Comparison of ENCODE assay signal across 33 cellular contexts in the genomic region with DNA sequence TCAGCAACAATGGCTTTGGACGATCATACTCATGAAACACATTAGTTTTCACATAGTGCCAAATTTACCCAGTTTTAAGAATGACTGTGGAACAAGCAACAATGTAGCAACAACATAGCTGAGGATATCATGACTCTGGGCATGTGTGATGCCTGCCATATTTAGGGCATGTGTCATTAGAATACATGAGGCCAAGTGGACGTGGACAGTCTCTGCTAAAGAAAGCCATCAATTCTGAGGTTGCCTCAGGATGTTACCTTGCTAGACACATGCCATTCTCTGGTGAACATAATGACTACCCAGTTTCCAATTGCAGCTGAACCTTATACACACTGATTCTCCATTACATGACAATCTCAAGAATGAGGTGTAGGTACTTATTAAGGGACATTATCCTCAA.
"Had no signal": no experiment of that assay in that cellular context is flagged by ENCODE, and none has a peak within 500 bp of the region (broad histone marks: within the 10 kb centered on the region; RNA-seq: fewer than 3 reads in every experiment).

No MANE protein-coding gene starts in this region.

- H3K27ac ChIP-seq: adrenal gland, body of pancreas, coronary artery, dorsolateral prefrontal cortex, esophagus muscularis mucosa, gastroesophageal sphincter, VCaP had no signal

- H3K27ac Mint-ChIP-seq: activated CD4-positive, alpha-beta T cell treated with anti-CD3 and anti-CD28 coated beads, Interleukin-2, amount 10 ng/mL, durations not matched to agents 7 days and 5 days; activated CD8-positive, alpha-beta memory T cell treated with anti-CD3 and anti-CD28 coated beads, Interleukin-2, amount 10 ng/mL, durations not matched to agents 7 days and 5 days; activated CD8-positive, alpha-beta T cell treated with anti-CD3 and anti-CD28 coated beads for 36 hours; activated naive CD4-positive, alpha-beta T cell treated with anti-CD3 and anti-CD28 coated beads for 36 hours; activated naive CD4-positive, alpha-beta T cell treated with anti-CD3 and anti-CD28 coated beads, Interleukin-2, amount 50 U/mL, for 24 hours; activated naive CD8-positive, alpha-beta T cell treated with anti-CD3 and anti-CD28 coated beads for 36 hours; activated naive CD8-positive, alpha-beta T cell treated with anti-CD3 and anti-CD28 coated beads, Interleukin-2, amount 50 U/mL, for 24 hours; activated T-helper 1 cell treated with anti-CD3 and anti-CD28 coated beads, Interleukin-12 subunit alpha, Interleukin-12 subunit beta, Interleukin-2, Interleukin-4 antibody, amounts not matched to agents 30 ng/mL and 10 ng/mL and 1 ng/mL, durations not matched to agents 14 hours and 24 hours and 36 hours; activated T-helper 2 cell treated with anti-CD3 and anti-CD28 coated beads, Interferon-gamma antibody, Interleukin-2, Interleukin-4, amounts not matched to agents 10 μg/mL and 5 μg/mL and 100 μg/mL, durations not matched to agents 14 hours and 24 hours and 36 hours; dendritic cell treated with granulocyte-macrophage colony-stimulating factor and Interleukin-4, amounts not matched to agents 40 ng/mL and 50 ng/mL, for 4 days; endodermal cell; WTC11 had no signal

- H3K4me3 ChIP-seq: adrenal gland, body of pancreas, coronary artery, dorsolateral prefrontal cortex, esophagus muscularis mucosa, gastroesophageal sphincter had no signal

- H3K4me3 Mint-ChIP-seq: activated CD4-positive, alpha-beta T cell treated with anti-CD3 and anti-CD28 coated beads, Interleukin-2, amount 10 ng/mL, durations not matched to agents 7 days and 5 days; activated CD8-positive, alpha-beta memory T cell treated with anti-CD3 and anti-CD28 coated beads, Interleukin-2, amount 10 ng/mL, durations not matched to agents 7 days and 5 days; activated CD8-positive, alpha-beta T cell treated with anti-CD3 and anti-CD28 coated beads for 36 hours; activated naive CD4-positive, alpha-beta T cell treated with anti-CD3 and anti-CD28 coated beads for 36 hours; activated naive CD4-positive, alpha-beta T cell treated with anti-CD3 and anti-CD28 coated beads, Interleukin-2, amount 50 U/mL, for 24 hours; activated naive CD8-positive, alpha-beta T cell treated with anti-CD3 and anti-CD28 coated beads for 36 hours; activated naive CD8-positive, alpha-beta T cell treated with anti-CD3 and anti-CD28 coated beads, Interleukin-2, amount 50 U/mL, for 24 hours; activated T-helper 1 cell treated with anti-CD3 and anti-CD28 coated beads, Interleukin-12 subunit alpha, Interleukin-12 subunit beta, Interleukin-2, Interleukin-4 antibody, amounts not matched to agents 30 ng/mL and 10 ng/mL and 1 ng/mL, durations not matched to agents 14 hours and 24 hours and 36 hours; dendritic cell treated with granulocyte-macrophage colony-stimulating factor and Interleukin-4, amounts not matched to agents 40 ng/mL and 50 ng/mL, for 4 days; endodermal cell; WTC11 had no signal

- DNase-seq: activated CD4-positive, alpha-beta T cell treated with anti-CD3 and anti-CD28 coated beads for 1 hour; activated CD4-positive, alpha-beta T cell treated with anti-CD3 and anti-CD28 coated beads for 4 hours; activated CD4-positive, alpha-beta T cell treated with anti-CD3 and anti-CD28 coated beads, Interleukin-2, amount 10 ng/mL, durations not matched to agents 7 days and 5 days; activated CD4-positive, alpha-beta T cell treated with anti-CD3 and anti-CD28 coated beads, Interleukin-2, amount 50 U/mL, for 48 hours; activated CD8-positive, alpha-beta memory T cell treated with anti-CD3 and anti-CD28 coated beads, Interleukin-2, amount 10 ng/mL, durations not matched to agents 7 days and 5 days; activated CD8-positive, alpha-beta memory T cell treated with anti-CD3 and anti-CD28 coated beads, Interleukin-2, amount 50 U/mL, for 4 hours; activated CD8-positive, alpha-beta T cell treated with anti-CD3 and anti-CD28 coated beads for 36 hours; activated effector memory CD4-positive, alpha-beta T cell treated with anti-CD3 and anti-CD28 coated beads, Interleukin-2, amount 50 U/mL, for 16 hours; activated naive CD4-positive, alpha-beta T cell treated with anti-CD3 and anti-CD28 coated beads for 36 hours; activated naive CD8-positive, alpha-beta T cell treated with anti-CD3 and anti-CD28 coated beads for 36 hours; activated naive CD8-positive, alpha-beta T cell treated with anti-CD3 and anti-CD28 coated beads, Interleukin-2, amount 50 U/mL, for 24 hours; activated T-cell treated with anti-CD3 and anti-CD28 coated beads, Interleukin-2, amount 50 U/mL, for 1 hour; activated T-cell treated with anti-CD3 and anti-CD28 coated beads, Interleukin-2, amount 50 U/mL, for 48 hours; adrenal gland; amygdala; aorta; body of pancreas; central memory CD4-positive, alpha-beta T cell; dorsolateral prefrontal cortex; effector memory CD4-positive, alpha-beta T cell; endodermal cell; erythroblast; foreskin melanocyte; T-helper 2 cell had no signal

- H3K36me3 Mint-ChIP-seq: activated CD8-positive, alpha-beta memory T cell treated with anti-CD3 and anti-CD28 coated beads, Interleukin-2, amount 10 ng/mL, durations not matched to agents 7 days and 5 days; activated naive CD4-positive, alpha-beta T cell treated with anti-CD3 and anti-CD28 coated beads, Interleukin-2, amount 50 U/mL, for 24 hours; activated naive CD8-positive, alpha-beta T cell treated with anti-CD3 and anti-CD28 coated beads for 36 hours; WTC11 had no signal

- H3K4me1 Mint-ChIP-seq: activated CD4-positive, alpha-beta T cell treated with anti-CD3 and anti-CD28 coated beads, Interleukin-2, amount 10 ng/mL, durations not matched to agents 7 days and 5 days; activated CD8-positive, alpha-beta memory T cell treated with anti-CD3 and anti-CD28 coated beads, Interleukin-2, amount 10 ng/mL, durations not matched to agents 7 days and 5 days; activated naive CD4-positive, alpha-beta T cell treated with anti-CD3 and anti-CD28 coated beads, Interleukin-2, amount 50 U/mL, for 24 hours; activated naive CD8-positive, alpha-beta T cell treated with anti-CD3 and anti-CD28 coated beads for 36 hours; activated naive CD8-positive, alpha-beta T cell treated with anti-CD3 and anti-CD28 coated beads, Interleukin-2, amount 50 U/mL, for 24 hours had no signal

- H3K27me3 ChIP-seq: adrenal gland, body of pancreas, dorsolateral prefrontal cortex, esophagus muscularis mucosa, gastroesophageal sphincter had no signal

- H3K4me1 ChIP-seq: adrenal gland, body of pancreas, gastroesophageal sphincter had no signal

- H3K27me3 Mint-ChIP-seq: activated CD4-positive, alpha-beta T cell treated with anti-CD3 and anti-CD28 coated beads, Interleukin-2, amount 10 ng/mL, durations not matched to agents 7 days and 5 days; activated CD8-positive, alpha-beta memory T cell treated with anti-CD3 and anti-CD28 coated beads, Interleukin-2, amount 10 ng/mL, durations not matched to agents 7 days and 5 days; activated CD8-positive, alpha-beta T cell treated with anti-CD3 and anti-CD28 coated beads for 36 hours; activated naive CD4-positive, alpha-beta T cell treated with anti-CD3 and anti-CD28 coated beads, Interleukin-2, amount 50 U/mL, for 24 hours; activated naive CD8-positive, alpha-beta T cell treated with anti-CD3 and anti-CD28 coated beads for 36 hours; activated naive CD8-positive, alpha-beta T cell treated with anti-CD3 and anti-CD28 coated beads, Interleukin-2, amount 50 U/mL, for 24 hours; dendritic cell treated with granulocyte-macrophage colony-stimulating factor and Interleukin-4, amounts not matched to agents 40 ng/mL and 50 ng/mL, for 4 days had no signal

- ATAC-seq: activated CD8-positive, alpha-beta memory T cell treated with anti-CD3 and anti-CD28 coated beads, Interleukin-2, amount 10 ng/mL, durations not matched to agents 7 days and 5 days; activated CD8-positive, alpha-beta T cell treated with anti-CD3 and anti-CD28 coated beads for 36 hours; activated naive CD8-positive, alpha-beta T cell treated with anti-CD3 and anti-CD28 coated beads, Interleukin-2, amount 50 U/mL, for 24 hours; body of pancreas; gastroesophageal sphincter; WTC11 had no signal

- H3K9me3 Mint-ChIP-seq: activated CD4-positive, alpha-beta T cell treated with anti-CD3 and anti-CD28 coated beads, Interleukin-2, amount 10 ng/mL, durations not matched to agents 7 days and 5 days; activated CD8-positive, alpha-beta T cell treated with anti-CD3 and anti-CD28 coated beads for 36 hours; activated naive CD4-positive, alpha-beta T cell treated with anti-CD3 and anti-CD28 coated beads for 36 hours; activated naive CD4-positive, alpha-beta T cell treated with anti-CD3 and anti-CD28 coated beads, Interleukin-2, amount 50 U/mL, for 24 hours; activated naive CD8-positive, alpha-beta T cell treated with anti-CD3 and anti-CD28 coated beads for 36 hours; activated naive CD8-positive, alpha-beta T cell treated with anti-CD3 and anti-CD28 coated beads, Interleukin-2, amount 50 U/mL, for 24 hours; activated T-helper 1 cell treated with anti-CD3 and anti-CD28 coated beads, Interleukin-12 subunit alpha, Interleukin-12 subunit beta, Interleukin-2, Interleukin-4 antibody, amounts not matched to agents 30 ng/mL and 10 ng/mL and 1 ng/mL, durations not matched to agents 14 hours and 24 hours and 36 hours; activated T-helper 2 cell treated with anti-CD3 and anti-CD28 coated beads, Interferon-gamma antibody, Interleukin-2, Interleukin-4, amounts not matched to agents 10 μg/mL and 5 μg/mL and 100 μg/mL, durations not matched to agents 14 hours and 24 hours and 36 hours; dendritic cell treated with granulocyte-macrophage colony-stimulating factor and Interleukin-4, amounts not matched to agents 40 ng/mL and 50 ng/mL, for 4 days; endodermal cell; WTC11 had no signal

- H3K9me3 ChIP-seq: adrenal gland, body of pancreas, esophagus muscularis mucosa, gastroesophageal sphincter had no signal

- H3K36me3 ChIP-seq: adrenal gland, esophagus muscularis mucosa, gastroesophageal sphincter had no signal
